9 cellular contexts compared by ENCODE assay signal in the genomic region with DNA sequence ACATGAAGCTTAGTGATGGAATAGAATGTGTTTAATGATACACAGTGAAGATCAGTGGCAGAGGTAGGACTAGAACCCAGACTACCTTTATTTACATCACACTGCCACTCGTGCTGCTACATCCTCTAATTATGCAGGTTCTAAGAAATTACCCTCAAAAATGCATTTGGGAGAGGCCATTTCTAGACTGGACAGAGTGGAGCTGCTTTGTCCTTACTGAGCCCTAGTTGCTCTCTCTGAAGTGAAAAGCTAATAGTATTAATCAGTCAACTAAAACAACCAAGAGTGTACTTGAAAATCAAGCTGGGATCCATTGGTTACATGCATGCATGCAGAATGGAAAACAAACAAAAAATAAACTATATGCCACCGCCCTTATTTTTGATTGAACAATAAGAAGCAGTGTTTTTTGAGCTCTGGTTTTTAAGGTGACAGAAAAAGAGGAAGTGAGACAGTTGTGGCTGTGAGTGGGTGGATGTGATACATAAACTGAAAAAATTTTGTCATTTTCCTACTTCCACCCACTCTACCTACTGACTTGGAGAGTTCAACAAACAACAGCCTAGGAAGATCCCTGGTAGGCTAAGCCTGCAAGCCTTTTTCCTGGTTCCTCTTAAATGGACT. TPM values are rescaled to one million over a fixed set of nuclear protein-coding genes. Genes with fewer than 3 reads are reported as not detected.
DNase-seq lines count a peak whose midpoint lies in the region; ATAC-seq and TF ChIP-seq lines count a peak whose summit lies in the region.
"Had no signal": no experiment of that assay in that cellular context is flagged by ENCODE, and none has a peak within 500 bp of the region (broad histone marks: within the 10 kb centered on the region; RNA-seq: fewer than 3 reads in every experiment).

No MANE protein-coding gene starts in this region.

- peak; percentile 52 for ATAC-seq in CD8-positive, alpha-beta T cell
- ATAC-seq in HG03520 (IDR thresholded peaks at IDR 0.05; ENCODE audit: unreplicated experiment) (peak; percentile 81), psoas muscle (no peak)

- H3K4me3 Mint-ChIP-seq in CD8-positive, alpha-beta T cell = no peak overlapping the region

- CTCF ChIA-PET in CD8-positive, alpha-beta T cell (lab: Charles Lee) = interaction anchor here (0.8 to 1.4 kb wide), 2 partner anchors 9 to 16 kb away, joined by 3 to 4 read pairs; no protein-coding TSS in a partner anchor
- CTCF ChIA-PET in A673 (lab: Charles Lee) = no interaction called here

- H3K9me3 ChIP-seq in CD8-positive, alpha-beta T cell (ENCODE audit: low read length) = no peaks in the 10 kb centered on the region
- H3K9me3 ChIP-seq in A673 (ENCODE audit: low read depth, low read length, poor library complexity, severe bottlenecking) (no peaks in the 10 kb centered on the region), psoas muscle (no peaks in the 10 kb centered on the region)

- no peak for DNase-seq in CD8-positive, alpha-beta T cell
- DNase-seq in GM20000 (ENCODE audit: low spot score) (peak; percentile 19), A673 (ENCODE audit: low spot score) (no peak), NCI-H2029 treated with DMSO at 0.1 percent for 48 hours (lab: John Stamatoyannopoulos, UW) (no peak), psoas muscle (no peak)
- peak; percentile 9 for DNase-seq in activated T-helper 9 cell treated with anti-CD3 and anti-CD28 coated beads, Interleukin-2, amount 50 U/mL, for 16 hours (ENCODE audit: low read depth)
- no peak for DNase-seq in effector CD4-positive, alpha-beta T cell

- H3K27ac ChIP-seq in CD8-positive, alpha-beta T cell (ENCODE audit: low read depth, low read length) = peak overlapping the region; percentile 22
- H3K27ac ChIP-seq in A673 (ENCODE audit: low read depth, low read length, poor library complexity, severe bottlenecking) (no peak overlapping the region), psoas muscle (no peak overlapping the region)

- no peak for TF ChIP-seq CTCF in CD8-positive, alpha-beta T cell (IDR thresholded peaks at IDR 0.05)
- TF ChIP-seq CTCF in GM20000 (IDR thresholded peaks at IDR 0.05; ENCODE audit: extremely low read depth, missing control alignments) (no peak), A673 (conservative IDR thresholded peaks at IDR 0.05; ENCODE audit: low read depth, low read length) (no peak), psoas muscle (IDR thresholded peaks at IDR 0.05) (no peak)

- no TSS peak for BruUV-seq in A673 (replicated peaks; lab: Mats Ljungman, UMichigan)

- H3K9me3 Mint-ChIP-seq in CD8-positive, alpha-beta T cell = no peaks in the 10 kb centered on the region

- intact Hi-C loops in CD8-positive, alpha-beta T cell (cut with DNase I, micrococcal nuclease) = no loop called here
- intact Hi-C loops in A673 (cut with micrococcal nuclease; ENCODE audit: unreplicated experiment) (no loop called here), psoas muscle (cut with DNase I) (no loop called here)

- no peaks in the 10 kb centered on the region for H3K27me3 ChIP-seq in CD8-positive, alpha-beta T cell (ENCODE audit: insufficient read depth, low read length)
- H3K27me3 ChIP-seq in A673 (replicated peaks; ENCODE audit: insufficient read depth, low read depth, low read length, poor library complexity) (no peaks in the 10 kb centered on the region), psoas muscle (ENCODE audit: insufficient read depth in 3 of 3, low read length in 2 of 3) (peaks cover 0 to 9% (median 0%) of the 10 kb centered on the region in 3 donors)

- H3K36me3 ChIP-seq in CD8-positive, alpha-beta T cell (ENCODE audit: insufficient read depth, low read length) = no peaks in the 10 kb centered on the region
- H3K36me3 ChIP-seq in A673 (ENCODE audit: insufficient read depth, low read length, poor library complexity, severe bottlenecking) = no peaks in the 10 kb centered on the region
- H3K36me3 ChIP-seq in psoas muscle (ENCODE audit: insufficient read depth in 1 of 2, low read depth in 1 of 2) = no peaks in the 10 kb centered on the region

- H3K36me3 Mint-ChIP-seq in CD8-positive, alpha-beta T cell = no peaks in the 10 kb centered on the region

- no peaks in the 10 kb centered on the region for H3K27me3 Mint-ChIP-seq in CD8-positive, alpha-beta T cell (ENCODE audit: low read depth)

- POLR2A ChIA-PET in CD8-positive, alpha-beta T cell (lab: Charles Lee) = interaction anchor here (1.0 kb wide), 1 partner anchor 18 kb away, joined by 3 read pairs; no protein-coding TSS in a partner anchor
- POLR2A ChIA-PET in A673 (lab: Charles Lee; ENCODE audit: low non-redundant PET) = no interaction called here

- peaks cover 31% of the 10 kb centered on the region for H3K4me1 Mint-ChIP-seq in CD8-positive, alpha-beta T cell (ENCODE audit: low read depth)

- H3K27ac Mint-ChIP-seq in CD8-positive, alpha-beta T cell = peak overlapping the region; percentile 87

- WGBS in psoas muscle, 3 donors = 46 to 74% (median 56%) methylated on average over 2 of the region's 2 CpGs

- H3K4me3 ChIP-seq in CD8-positive, alpha-beta T cell (ENCODE audit: low read depth, low read length) = no peak overlapping the region
- H3K4me3 ChIP-seq in A673 (ENCODE audit: low read depth, low read length, poor library complexity, severe bottlenecking) (no peak overlapping the region), psoas muscle (no peak overlapping the region)

- H3K4me1 ChIP-seq in CD8-positive, alpha-beta T cell (ENCODE audit: insufficient read depth, low read length) = peaks cover 24% of the 10 kb centered on the region
- H3K4me1 ChIP-seq in A673 (ENCODE audit: insufficient read depth, low read length, poor library complexity, severe bottlenecking) = no peaks in the 10 kb centered on the region
- no peaks in the 10 kb centered on the region for H3K4me1 ChIP-seq in psoas muscle

RNA-seq across cellular contexts. Expression of gene VSIG4, which starts 6.8 kb away (rescaled TPM):
- not detected for total RNA-seq in CD8-positive, alpha-beta T cell
- total RNA-seq in A673 (2021) (not detected in 2 replicates), psoas muscle (10 to 100 TPM; 12.0 to 24.5 (median 14.9) TPM)
- 10 to 100 TPM in 1 of 3 donors, 1 to 10 TPM in 2; 5.8 to 15.1 (median 6.7) TPM for polyA plus RNA-seq in psoas muscle
- total RNA-seq: lung microvascular endothelial cell had no signal

Comparison
In these comparisons a context has a peak if more than half of its experiments do, and no peak if none do; other contexts are left out.
1. ATAC-seq: peak in CD8-positive, alpha-beta T cell (single experiment) and HG03520 (single experiment); none in psoas muscle (0 of 4).
2. DNase-seq: peak in GM20000 (single experiment) and activated T-helper 9 cell treated with anti-CD3 and anti-CD28 coated beads, Interleukin-2, amount 50 U/mL, for 16 hours (single experiment); none in CD8-positive, alpha-beta T cell (0 of 7), effector CD4-positive, alpha-beta T cell (single experiment), A673 (single experiment), NCI-H2029 treated with DMSO at 0.1 percent for 48 hours (single experiment) and psoas muscle (0 of 2).
3. RNA of gene VSIG4, which starts 6.8 kb away (total RNA-seq): 12.0 to 24.5 TPM in psoas muscle; not detected in CD8-positive, alpha-beta T cell and not detected in A673; every median in the first group is over 10 times any median in the second.